In genomic region chr19:19445911-19446361, GRCh38 we compare ENCODE assay signal across 14 cellular contexts. TPM values are rescaled to one million over a fixed set of nuclear protein-coding genes. Genes with fewer than 3 reads are reported as not detected.
DNase-seq lines count a peak whose midpoint lies in the region; ATAC-seq, FAIRE-seq and TF ChIP-seq lines count a peak whose summit lies in the region.
"Had no signal": no experiment of that assay in that cellular context is flagged by ENCODE, and none has a peak within 500 bp of the region (broad histone marks: within the 10 kb centered on the region; RNA-seq: fewer than 3 reads in every experiment).

No MANE protein-coding gene starts in this region.

- H4K5ac ChIP-seq in IMR-90 (ENCODE audit: low read depth, low read length) = no peak overlapping the region

- no peak overlapping the region for H3K56ac ChIP-seq in IMR-90 (ENCODE audit: extremely low read depth, insufficient read depth, low read length)

- H3K4me1 Mint-ChIP-seq in activated T-cell treated with anti-CD3 and anti-CD28 coated beads, Interleukin-2, amount 50 U/mL, for 24 hours (ENCODE audit: low read depth) = peaks cover 79% of the 10 kb centered on the region
- H3K4me1 Mint-ChIP-seq in stimulated activated naive CD8-positive, alpha-beta T cell treated with anti-CD3 and anti-CD28 coated beads, Interleukin-15, Interleukin-2, amounts not matched to agents 100 ng/mL and 50 ng/mL, for 24 hours (ENCODE audit: low read depth) = peaks cover 83% of the 10 kb centered on the region

- ATAC-seq in IMR-90 (ENCODE audit: low read depth) = no peak
- no peak for ATAC-seq in K562
- no peak for ATAC-seq in Right ventricle myocardium inferior

- peaks cover 53% of the 10 kb centered on the region for H3K36me3 Mint-ChIP-seq in activated T-cell treated with anti-CD3 and anti-CD28 coated beads, Interleukin-2, amount 50 U/mL, for 24 hours (ENCODE audit: low read depth)
- H3K36me3 Mint-ChIP-seq in stimulated activated naive CD8-positive, alpha-beta T cell treated with anti-CD3 and anti-CD28 coated beads, Interleukin-15, Interleukin-2, amounts not matched to agents 100 ng/mL and 50 ng/mL, for 24 hours (ENCODE audit: low read depth) = peaks cover 25% of the 10 kb centered on the region
- H3K36me3 Mint-ChIP-seq: type B pancreatic cell had no signal

- no peak overlapping the region for H2AFZ ChIP-seq in IMR-90 (replicated peaks; ENCODE audit: low read length, poor library complexity)
- no peak overlapping the region for H2AFZ ChIP-seq in K562 (ENCODE audit: low read depth, low read length)

- CTCF ChIA-PET in IMR-90 (lab: Yijun Ruan, JAX) = no interaction called here
- CTCF ChIA-PET in K562 (lab: Yijun Ruan, JAX; ENCODE audit: low intra/inter-chr PET ratio) = no interaction called here
- CTCF ChIA-PET in HEK293T (lab: Yijun Ruan, JAX) = no interaction called here

- H3K9ac ChIP-seq in IMR-90 (ENCODE audit: low read depth, low read length) = no peak overlapping the region
- no peak overlapping the region for H3K9ac ChIP-seq in K562 (ENCODE audit: insufficient read depth in 1 of 2, low read depth in 2 of 2, low read length in 2 of 2)

- no peak for TF ChIP-seq POLR2A in IMR-90 (IDR thresholded peaks at IDR 0.05; ENCODE audit: low read depth, low read length)
- no peak for TF ChIP-seq POLR2A in K562 (conservative IDR thresholded peaks at IDR 0.05)

- BruUV-seq in IMR-90 (replicated peaks; lab: Mats Ljungman, UMichigan) = no TSS peak
- BruUV-seq in K562 (replicated peaks; lab: Mats Ljungman, UMichigan) = no TSS peak

- H3K4me3 ChIP-seq in IMR-90 (ENCODE audit: insufficient read depth, low read depth, low read length) (no peak overlapping the region), K562 (no peak overlapping the region)
- H3K4me3 ChIP-seq: HAP-1 had no signal

- 100% methylated on average over 2 to 3 of the region's 9 CpGs for WGBS in IMR-90 (ENCODE audit: extremely low coverage in 2 of 2, insufficient read length in 1 of 2), 2 experiments
- WGBS in K562 (ENCODE audit: insufficient coverage, low coverage, missing lambda C conversion rate) = 72% methylated on average over 9 of the region's 9 CpGs

- peaks cover 19 to 83% of the 10 kb centered on the region in 2 experiments for H3K79me1 ChIP-seq in IMR-90 (ENCODE audit: low read depth in 1 of 2, low read length in 2 of 2)

- no peaks in the 10 kb centered on the region for H3K9me3 Mint-ChIP-seq in activated T-cell treated with anti-CD3 and anti-CD28 coated beads, Interleukin-2, amount 50 U/mL, for 24 hours
- H3K9me3 Mint-ChIP-seq in stimulated activated naive CD8-positive, alpha-beta T cell treated with anti-CD3 and anti-CD28 coated beads, Interleukin-15, Interleukin-2, amounts not matched to agents 100 ng/mL and 50 ng/mL, for 24 hours = peaks cover 5% of the 10 kb centered on the region
- H3K9me3 Mint-ChIP-seq: type B pancreatic cell had no signal

- no peak for TF ChIP-seq RAD21 in IMR-90 (IDR thresholded peaks at IDR 0.05; ENCODE audit: low read length)
- TF ChIP-seq RAD21 in K562 (CRISPR knock-in tag; conservative IDR thresholded peaks at IDR 0.05 in 1 of 2, IDR thresholded peaks at IDR 0.05 in 1 of 2) = no peak

- H3K23ac ChIP-seq in IMR-90 (ENCODE audit: low read depth, low read length) = no peak overlapping the region

- H2BK120ac ChIP-seq in IMR-90 (ENCODE audit: low read depth, low read length) = no peak overlapping the region

- H3K4me3 Mint-ChIP-seq in activated T-cell treated with anti-CD3 and anti-CD28 coated beads, Interleukin-2, amount 50 U/mL, for 24 hours = peak overlapping the region; percentile 5
- peak overlapping the region; percentile 23 for H3K4me3 Mint-ChIP-seq in stimulated activated naive CD8-positive, alpha-beta T cell treated with anti-CD3 and anti-CD28 coated beads, Interleukin-15, Interleukin-2, amounts not matched to agents 100 ng/mL and 50 ng/mL, for 24 hours
- H3K4me3 Mint-ChIP-seq: type B pancreatic cell had no signal

- TF ChIP-seq EP300 in K562 (IDR thresholded peaks at IDR 0.05; ENCODE audit: low read length) = no peak

- H4K91ac ChIP-seq in IMR-90 (ENCODE audit: insufficient read depth, low read depth, low read length) = no peak overlapping the region

- peak overlapping the region; percentile 86 for H3K27ac Mint-ChIP-seq in activated T-cell treated with anti-CD3 and anti-CD28 coated beads, Interleukin-2, amount 50 U/mL, for 24 hours
- peak overlapping the region; percentile 75 for H3K27ac Mint-ChIP-seq in stimulated activated naive CD8-positive, alpha-beta T cell treated with anti-CD3 and anti-CD28 coated beads, Interleukin-15, Interleukin-2, amounts not matched to agents 100 ng/mL and 50 ng/mL, for 24 hours
- H3K27ac Mint-ChIP-seq: type B pancreatic cell had no signal

- H3K18ac ChIP-seq in IMR-90 (ENCODE audit: low read depth, low read length) = no peak overlapping the region

- H3K36me3 ChIP-seq in IMR-90 (ENCODE audit: control insufficient read depth, insufficient read depth, low read length) = peaks cover 3% of the 10 kb centered on the region
- peaks cover 54% of the 10 kb centered on the region for H3K36me3 ChIP-seq in K562 (ENCODE audit: control insufficient read depth, insufficient read depth, low read length)
- H3K36me3 ChIP-seq: HAP-1 had no signal

- no peak overlapping the region for H2AK5ac ChIP-seq in IMR-90 (ENCODE audit: low read depth, low read length)

- H2BK5ac ChIP-seq in IMR-90 (ENCODE audit: low read depth, low read length, poor library complexity, severe bottlenecking) = no peak overlapping the region

- H3K14ac ChIP-seq in IMR-90 (replicated peaks; ENCODE audit: low read depth, low read length) = no peak overlapping the region

- no peak overlapping the region for H2BK20ac ChIP-seq in IMR-90 (ENCODE audit: low read depth, low read length)

- intact Hi-C loops in IMR-90 (cut with micrococcal nuclease) = loop anchor here (5.0 kb wide), 1 partner anchor 34 kb away; no protein-coding TSS in a partner anchor
- intact Hi-C loops in K562 (cut with micrococcal nuclease) = loop anchor here (2.0 kb wide), 1 partner anchor 43 kb away; no protein-coding TSS in a partner anchor
- intact Hi-C loops in Right ventricle myocardium inferior (cut with DNase I) = no loop called here

- peak; percentile 11 for FAIRE-seq in K562 (lab: Jason Lieb, UNC)

- H2AK9ac ChIP-seq in IMR-90 (replicated peaks; ENCODE audit: low read depth, low read length, poor library complexity) = no peak overlapping the region

- no peaks in the 10 kb centered on the region for H3K27me3 Mint-ChIP-seq in activated T-cell treated with anti-CD3 and anti-CD28 coated beads, Interleukin-2, amount 50 U/mL, for 24 hours
- no peaks in the 10 kb centered on the region for H3K27me3 Mint-ChIP-seq in stimulated activated naive CD8-positive, alpha-beta T cell treated with anti-CD3 and anti-CD28 coated beads, Interleukin-15, Interleukin-2, amounts not matched to agents 100 ng/mL and 50 ng/mL, for 24 hours
- H3K27me3 Mint-ChIP-seq: type B pancreatic cell had no signal

- H3K9me3 ChIP-seq in IMR-90 (ENCODE audit: control insufficient read depth, insufficient read depth, low read length) (no peaks in the 10 kb centered on the region), K562 (replicated peaks; ENCODE audit: control insufficient read depth, insufficient read depth, low read depth, low read length) (no peaks in the 10 kb centered on the region)
- H3K9me3 ChIP-seq: HAP-1 had no signal

- TF ChIP-seq CTCF in IMR-90 (conservative IDR thresholded peaks at IDR 0.05; ENCODE audit: low read depth, low read length) (no peak), K562 (IDR thresholded peaks at IDR 0.05 in 2 of 3, conservative IDR thresholded peaks at IDR 0.05 in 1 of 3; ENCODE audit: insufficient read depth in 2 of 3, low read depth in 1 of 3, low read length in 3 of 3) (no peak)

- POLR2A ChIA-PET in IMR-90 (lab: Charles Lee; ENCODE audit: unreplicated experiment) = no interaction called here
- POLR2A ChIA-PET in K562 (lab: Yijun Ruan, JAX) = interaction anchor here (1.4 kb wide), 1 partner anchor 12 kb away, joined by 3 read pairs; no protein-coding TSS in a partner anchor
- POLR2A ChIA-PET in HEK293T (lab: Yijun Ruan, JAX) = no interaction called here

- no peak overlapping the region for H3K4ac ChIP-seq in IMR-90 (ENCODE audit: low read depth, low read length)

- DNase-seq in activated T-cell treated with anti-CD3 and anti-CD28 coated beads, Interleukin-2, amount 50 U/mL, for 24 hours = no peak
- no peak for DNase-seq in activated T-cell treated with anti-CD3 and anti-CD28 coated beads, Interleukin-2, amount 50 U/mL, for 1 hour
- peak; percentile 40 for DNase-seq in IMR-90
- no peak for DNase-seq in K562 (ENCODE audit: extremely low read depth in 1 of 4, low spot score in 3 of 4)
- no peak for DNase-seq in HEK293T (ENCODE audit: extremely low spot score)
- DNase-seq in Right ventricle myocardium inferior (ENCODE audit: missing footprints) = no peak
- no peak for DNase-seq in Ammon's horn (ENCODE audit: low spot score)
- DNase-seq: ACHN; activated CD4-positive, alpha-beta T cell treated with anti-CD3 and anti-CD28 coated beads, Interleukin-2, amount 50 U/mL, for 4 hours; KBM-7; stimulated activated CD4-positive, alpha-beta T cell treated with anti-CD3 and anti-CD28 coated beads, Interleukin-2, amount 100 ng/mL, for 24 hours had no signal

- H3K9me1 ChIP-seq in IMR-90 (ENCODE audit: insufficient read depth, low read length) (peaks cover 37% of the 10 kb centered on the region), K562 (ENCODE audit: control insufficient read depth, insufficient read depth, low read length) (no peaks in the 10 kb centered on the region)

- no peak overlapping the region for H3K27ac ChIP-seq in IMR-90 (ENCODE audit: insufficient read depth, low read length)
- peak overlapping the region; percentile 1; the same call in 2 of the 3 replicates for H3K27ac ChIP-seq in K562 (ENCODE audit: extremely low read depth, low read depth, low read length)

- peaks cover 99% of the 10 kb centered on the region for H3K79me2 ChIP-seq in K562 (ENCODE audit: control insufficient read depth, insufficient read depth, low read length)

- in situ Hi-C loops in IMR-90 (cut with MboI; ENCODE audit: low sequenced_read_pairs) (no loop called here), K562 (cut with MboI) (no loop called here)

- dilution Hi-C loops in IMR-90 (cut with HindIII; ENCODE audit: low sequenced_read_pairs, unreplicated experiment) = no loop called here

- no peak overlapping the region; a peak in 1 of 4 replicates for H4K8ac ChIP-seq in IMR-90 (ENCODE audit: low read depth in 2 of 2, low read length in 2 of 2)

- peaks cover 9% of the 10 kb centered on the region for H3K4me1 ChIP-seq in IMR-90 (ENCODE audit: control insufficient read depth, insufficient read depth, low read length)
- peaks cover 46 to 47% of the 10 kb centered on the region in 2 experiments for H3K4me1 ChIP-seq in K562 (replicated peaks in 1 of 2; ENCODE audit: control insufficient read depth in 2 of 2, insufficient read depth in 2 of 2, low read length in 2 of 2)
- H3K4me1 ChIP-seq: HAP-1 had no signal

- H2BK15ac ChIP-seq in IMR-90 (ENCODE audit: low read depth, low read length) = no peak overlapping the region

- H3K27me3 ChIP-seq in IMR-90 (ENCODE audit: control insufficient read depth, insufficient read depth, low read length) (no peaks in the 10 kb centered on the region), K562 (ENCODE audit: control insufficient read depth in 2 of 2, insufficient read depth in 2 of 2, low read length in 2 of 2) (no peaks in the 10 kb centered on the region)

- H4K20me1 ChIP-seq in IMR-90 (ENCODE audit: insufficient read depth, low read length) = peaks cover 84% of the 10 kb centered on the region
- peaks cover 47% of the 10 kb centered on the region for H4K20me1 ChIP-seq in K562 (replicated peaks; ENCODE audit: control insufficient read depth, insufficient read depth, low read length)

- no peak overlapping the region for H3K4me2 ChIP-seq in IMR-90 (ENCODE audit: low read depth, low read length)
- peak overlapping the region; percentile 0; the same call in 1 of the 2 replicates for H3K4me2 ChIP-seq in K562 (ENCODE audit: insufficient read depth, low read length)

RNA-seq across cellular contexts. Expression of gene GATAD2A, which starts 40.5 kb away (rescaled TPM):
- total RNA-seq in IMR-90 (2012; rRNA removed) (23.5 and 32.8 TPM in 2 replicates), K562 (2014; rRNA removed) (114 and 141 TPM in 2 replicates), K562 (2014; rRNA removed; fragmentation: Illumina TruSeq; extraction: Trizol) (36.3 and 39.2 TPM in 2 replicates), K562 (2015; rRNA removed; fragmentation: Illumina TruSeq; extraction: Trizol) (61.2 and 65.5 TPM in 2 replicates), K562 (2021) (215 and 226 TPM in 2 replicates), Right ventricle myocardium inferior (25.9 TPM)
- polyA plus RNA-seq in IMR-90 (2012; rRNA removed) (33.2 and 44.3 TPM in 2 replicates), K562 (2011; rRNA removed) (25.4 and 33.0 TPM in 2 replicates), K562 (2014; fragmentation: Illumina TruSeq; extraction: Trizol) (44.2 and 80.9 TPM in 2 replicates), K562 (2014; fragmentation: Nextera tagmentation; extraction: Ambion mirVana) (1 to 10 TPM; 2.4 to 5.1 TPM), K562 (2014; rRNA removed) (88.4 and 112 TPM in 2 replicates)
- 36.4 and 38.8 TPM in 2 replicates for polyA plus RNA-seq in IMR-90 (2012; cell fraction: cytosol; rRNA removed)
- 32.4 and 42.5 TPM in 2 replicates for polyA plus RNA-seq in IMR-90 (2012; cell fraction: nucleus; rRNA removed; ENCODE audit: low replicate concordance)
- 64.2 and 71.9 TPM in 2 replicates for total RNA-seq in K562 (2011; cell fraction: chromatin; rRNA removed; ENCODE audit: low replicate concordance)
- 40.3 and 42.0 TPM in 2 replicates for total RNA-seq in K562 (2011; cell fraction: nucleolus; rRNA removed)
- 44.1 and 58.8 TPM in 2 replicates for total RNA-seq in K562 (2011; cell fraction: nucleoplasm; rRNA removed)
- 21.1 and 45.0 TPM in 2 replicates for polyA plus RNA-seq in K562 (2011; cell fraction: cytosol; rRNA removed)
- 23.6 and 33.3 TPM in 2 replicates for polyA plus RNA-seq in K562 (2011; cell fraction: nucleus; rRNA removed)
- polyA plus RNA-seq in K562 (2012) = 44.9 and 60.8 TPM in 2 replicates
- polyA minus RNA-seq in K562 (2011; rRNA and poly(A)+ RNA removed) = 33.1 and 40.4 TPM in 2 replicates
- polyA minus RNA-seq in K562 (2011; cell fraction: cytosol; rRNA and poly(A)+ RNA removed) = 55.4 and 91.3 TPM in 2 replicates
- 12.5 and 17.4 TPM in 2 replicates for polyA minus RNA-seq in K562 (2011; cell fraction: nucleus; rRNA and poly(A)+ RNA removed)
